ENCODE assay signal across 1 cellular context in genomic region chr18:2316686-2317308, GRCh38.
TF ChIP-seq lines count a peak whose summit lies in the region.

No MANE protein-coding gene starts in this region.

TF ChIP-seq in HepG2, 621 proteins besides CTCF, POLR2A, EP300 and RAD21 (continued from another document):
- TF ChIP-seq ZNF646 (CRISPR knock-in tag; IDR thresholded peaks at IDR 0.05) (peak; percentile 66; the same call in 1 of the 2 replicates), SP5 (CRISPR knock-in tag; IDR thresholded peaks at IDR 0.05; ENCODE audit: borderline replicate concordance, low read depth) (no peak), AHDC1 (CRISPR knock-in tag; IDR thresholded peaks at IDR 0.05; ENCODE audit: borderline replicate concordance) (peak; percentile 60; the same call in 1 of the 2 replicates), RXRB (CRISPR knock-in tag; IDR thresholded peaks at IDR 0.05; ENCODE audit: borderline replicate concordance) (peak; percentile 51; the same call in 1 of the 2 replicates), PPARG (CRISPR knock-in tag; conservative IDR thresholded peaks at IDR 0.05) (peak; percentile 61)
- TF ChIP-seq, protein P1, sequence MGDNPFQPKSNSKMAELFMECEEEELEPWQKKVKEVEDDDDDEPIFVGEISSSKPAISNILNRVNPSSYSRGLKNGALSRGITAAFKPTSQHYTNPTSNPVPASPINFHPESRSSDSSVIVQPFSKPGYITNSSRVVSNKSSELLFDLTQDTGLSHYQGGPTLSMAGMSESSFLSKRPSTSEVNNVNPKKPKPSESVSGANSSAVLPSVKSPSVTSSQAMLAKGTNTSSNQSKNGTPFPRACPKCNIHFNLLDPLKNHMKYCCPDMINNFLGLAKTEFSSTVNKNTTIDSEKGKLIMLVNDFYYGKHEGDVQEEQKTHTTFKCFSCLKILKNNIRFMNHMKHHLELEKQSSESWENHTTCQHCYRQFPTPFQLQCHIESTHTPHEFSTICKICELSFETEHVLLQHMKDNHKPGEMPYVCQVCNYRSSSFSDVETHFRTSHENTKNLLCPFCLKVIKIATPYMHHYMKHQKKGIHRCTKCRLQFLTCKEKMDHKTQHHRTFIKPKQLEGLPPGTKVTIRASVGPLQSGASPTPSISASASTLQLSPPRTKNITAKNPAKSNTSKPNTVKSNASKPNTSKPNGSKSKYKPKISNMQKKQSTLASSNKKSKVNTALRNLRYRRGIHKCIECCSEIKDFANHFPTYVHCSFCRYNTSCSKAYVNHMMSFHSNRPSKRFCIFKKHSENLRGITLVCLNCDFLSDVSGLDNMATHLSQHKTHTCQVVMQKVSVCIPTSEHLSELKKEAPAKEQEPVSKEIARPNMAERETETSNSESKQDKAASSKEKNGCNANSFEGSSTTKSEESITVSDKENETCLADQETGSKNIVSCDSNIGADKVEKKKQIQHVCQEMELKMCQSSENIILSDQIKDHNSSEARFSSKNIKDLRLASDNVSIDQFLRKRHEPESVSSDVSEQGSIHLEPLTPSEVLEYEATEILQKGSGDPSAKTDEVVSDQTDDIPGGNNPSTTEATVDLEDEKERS (CRISPR knock-in tag; IDR thresholded peaks at IDR 0.05): no peak
TF ChIP-seq in HepG2: peak in this region for 10.
